In the genomic region with DNA sequence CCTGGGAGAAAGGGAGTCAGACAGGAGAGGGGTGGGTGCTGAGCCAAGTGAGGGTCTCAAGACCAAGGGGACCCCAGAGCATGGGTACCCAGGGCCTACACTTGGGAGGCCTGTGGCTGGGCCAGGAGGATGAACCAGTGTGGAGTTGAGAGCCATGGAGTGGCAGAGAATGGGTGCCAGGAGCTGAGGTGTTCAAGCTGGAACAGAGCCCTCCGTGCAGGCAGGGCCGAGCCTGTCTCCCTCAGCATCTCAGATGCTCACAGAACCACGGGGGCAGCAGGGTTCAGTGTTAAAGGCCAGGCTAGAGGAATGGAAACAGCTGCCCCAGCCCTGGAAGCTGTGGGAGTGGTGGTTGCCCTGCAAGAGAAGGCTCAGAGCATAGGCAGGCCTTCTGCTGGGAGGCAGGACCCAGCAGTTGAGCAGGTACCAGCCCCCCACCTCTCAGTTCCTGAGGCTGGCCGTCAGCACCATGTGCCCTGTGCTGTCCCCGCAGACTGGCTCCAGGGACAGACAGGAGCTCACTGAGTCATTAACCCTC, we compare ENCODE assay signal across 19 cellular contexts. TPM values are rescaled to one million over a fixed set of nuclear protein-coding genes. Genes with fewer than 3 reads are reported as not detected.
DNase-seq lines count a peak whose midpoint lies in the region; ATAC-seq and TF ChIP-seq lines count a peak whose summit lies in the region.
"Had no signal": no experiment of that assay in that cellular context is flagged by ENCODE, and none has a peak within 500 bp of the region (broad histone marks: within the 10 kb centered on the region; RNA-seq: fewer than 3 reads in every experiment).

No MANE protein-coding gene starts in this region.

- no peaks in the 10 kb centered on the region for H3K27me3 Mint-ChIP-seq in Calu3 (ENCODE audit: unreplicated experiment)
- H3K27me3 Mint-ChIP-seq: IgD-negative memory B cell had no signal

- TF ChIP-seq CTCF in foreskin keratinocyte (conservative IDR thresholded peaks at IDR 0.05): no peak
- TF ChIP-seq CTCF in Calu3 (IDR thresholded peaks at IDR 0.05; ENCODE audit: unreplicated experiment): no peak

- H3K27me3 ChIP-seq in layer of hippocampus (ENCODE audit: control insufficient read depth, insufficient read depth, low read length) (no peaks in the 10 kb centered on the region), foreskin keratinocyte (no peaks in the 10 kb centered on the region)

- H3K9me3 Mint-ChIP-seq in Calu3 (ENCODE audit: low read depth, unreplicated experiment): no peaks in the 10 kb centered on the region
- H3K9me3 Mint-ChIP-seq: IgD-negative memory B cell had no signal

- CTCF ChIA-PET in Calu3 (lab: Charles Lee): no interaction called here

- no peaks in the 10 kb centered on the region for H3K4me1 Mint-ChIP-seq in Calu3 (ENCODE audit: low read depth, unreplicated experiment)
- H3K4me1 Mint-ChIP-seq: IgD-negative memory B cell had no signal

- no peaks in the 10 kb centered on the region for H3K4me1 ChIP-seq in foreskin keratinocyte
- H3K4me1 ChIP-seq: HAP-1 had no signal

- H3K36me3 Mint-ChIP-seq in Calu3 (ENCODE audit: insufficient read depth, unreplicated experiment): no peaks in the 10 kb centered on the region
- H3K36me3 Mint-ChIP-seq: IgD-negative memory B cell had no signal

- H3K27ac ChIP-seq in angular gyrus (ENCODE audit: low read depth, low read length) (peak overlapping the region; percentile 1), layer of hippocampus (ENCODE audit: low read depth, low read length) (peak overlapping the region; percentile 96), temporal lobe (ENCODE audit: low read depth, low read length) (peak overlapping the region; percentile 21), foreskin keratinocyte (no peak overlapping the region)
- H3K27ac ChIP-seq: RWPE1 had no signal

- no peak overlapping the region for H3K27ac Mint-ChIP-seq in Calu3 (ENCODE audit: unreplicated experiment)

- H3K4me3 Mint-ChIP-seq in Calu3 (ENCODE audit: low read depth, unreplicated experiment): no peak overlapping the region
- H3K4me3 Mint-ChIP-seq: IgD-negative memory B cell had no signal

- BruUV-seq in Calu3 (replicated peaks; lab: Mats Ljungman, UMichigan): no TSS peak

- intact Hi-C loops in Calu3 (cut with micrococcal nuclease; ENCODE audit: unreplicated experiment): no loop called here

- peak; percentile 33 for DNase-seq in NCI-H1092 treated with DMSO at 0.1 percent for 48 hours (lab: John Stamatoyannopoulos, UW)
- no peak for DNase-seq in NCI-H1092 (lab: John Stamatoyannopoulos, UW)
- DNase-seq in foreskin keratinocyte: no peak
- no peak for DNase-seq in Calu3
- DNase-seq: EL, NCI-H1417, NCI-H2029, NCI-H2171, NCI-H446, NCI-H69, PC-3 had no signal

- ATAC-seq in foreskin keratinocyte (no peak), HG03571 (IDR thresholded peaks at IDR 0.05; ENCODE audit: unreplicated experiment) (no peak)
- ATAC-seq: PC-3 had no signal

RNA-seq across cellular contexts. Expression of gene RSPH14, which starts 32.3 kb away (rescaled TPM):
- total RNA-seq in temporal lobe (2.7 TPM), foreskin keratinocyte (not detected in 2 replicates), Calu3 (2022) (not detected in 2 replicates)
- 0.36 TPM in 1 of 2 replicates, not detected in the other for polyA plus RNA-seq in foreskin keratinocyte
- total RNA-seq: A172 had no signal

RNA-seq across cellular contexts. Expression of gene RAB36, which starts 35.8 kb away (rescaled TPM):
- total RNA-seq in temporal lobe (4.9 TPM), foreskin keratinocyte (3.2 and 4.4 TPM in 2 replicates), Calu3 (2022) (2.1 and 2.6 TPM in 2 replicates)
- 2.6 and 3.4 TPM in 2 replicates for polyA plus RNA-seq in foreskin keratinocyte

RNA-seq across cellular contexts. Expression of gene GNAZ, which starts 39.2 kb away (rescaled TPM):
- total RNA-seq in temporal lobe (124 TPM), foreskin keratinocyte (0.27 and 0.28 TPM in 2 replicates), Calu3 (2022) (6.0 and 7.3 TPM in 2 replicates)
- polyA plus RNA-seq in foreskin keratinocyte: 0.07 and 0.12 TPM in 2 replicates

Comparison
In these comparisons a context has a peak if more than half of its experiments do, and no peak if none do; other contexts are left out.
1. RNA of gene GNAZ, which starts 39.2 kb away (total RNA-seq): 124 TPM in temporal lobe (single experiment); 6.0 to 7.3 TPM in Calu3 and 0.27 to 0.28 TPM in foreskin keratinocyte; every median in the first group is over 10 times any median in the second.